ENCODE assay signal across 24 cellular contexts in genomic region chr15:23538657-23539056, GRCh38. TPM values are rescaled to one million over a fixed set of nuclear protein-coding genes. Genes with fewer than 3 reads are reported as not detected.
"Had no signal": no experiment of that assay in that cellular context is flagged by ENCODE, and none has a peak within 500 bp of the region (broad histone marks: within the 10 kb centered on the region; RNA-seq: fewer than 3 reads in every experiment).

No MANE protein-coding gene starts in this region.

- DNase-seq: activated CD4-positive, alpha-beta T cell treated with anti-CD3 and anti-CD28 coated beads for 4 hours; activated CD4-positive, alpha-beta T cell treated with anti-CD3 and anti-CD28 coated beads, Interleukin-2, amount 50 U/mL, for 4 hours; activated CD4-positive, CD25-positive, alpha-beta regulatory T cell; activated effector memory CD4-positive, alpha-beta T cell treated with Interleukin-2 at 50 U/mL for 16 hours; activated naive CD4-positive, alpha-beta T cell treated with Interleukin-2 at 50 U/mL for 16 hours; anterior cingulate cortex; left cardiac atrium; mammary epithelial cell; naive B cell; nephron progenitor cell; nucleus accumbens; psoas muscle; sigmoid colon; small intestine; stimulated activated CD4-positive, alpha-beta T cell treated with anti-CD3 and anti-CD28 coated beads, Interleukin-4, amount 100 ng/mL, for 4 hours; stimulated activated CD8-positive, alpha-beta memory T cell treated with anti-CD3 and anti-CD28 coated beads, Interleukin-4, amount 100 ng/mL, for 48 hours; stimulated activated naive B cell treated with anti-CD40 and anti-IgM and Interleukin-4, amounts not matched to agents 10 μg/mL and 1 μg/mL and 100 μg/mL, for 72 hours; stomach; tibial artery; upper lobe of right lung had no signal

- H3K27me3 ChIP-seq: esophagus muscularis mucosa, hepatocyte, sigmoid colon, stomach, tibial artery, upper lobe of right lung had no signal

- H3K4me1 ChIP-seq: esophagus muscularis mucosa, parathyroid adenoma, psoas muscle, sigmoid colon, stomach, tibial artery, upper lobe of right lung had no signal

- H3K36me3 ChIP-seq: esophagus muscularis mucosa, sigmoid colon, stomach, tibial artery, upper lobe of right lung had no signal

- H3K9me3 ChIP-seq: esophagus muscularis mucosa, psoas muscle, sigmoid colon, stomach, tibial artery, upper lobe of right lung had no signal

- H3K27ac ChIP-seq: esophagus muscularis mucosa, hepatocyte, parathyroid adenoma, psoas muscle, sigmoid colon, stomach, tibial artery, upper lobe of right lung had no signal

- H3K4me2 ChIP-seq: hepatocyte had no signal

- H3K4me3 ChIP-seq: esophagus muscularis mucosa, hepatocyte, psoas muscle, sigmoid colon, stomach, tibial artery, upper lobe of right lung had no signal

- H3K79me2 ChIP-seq: hepatocyte, parathyroid adenoma had no signal

- H2AFZ ChIP-seq: hepatocyte, parathyroid adenoma had no signal

RNA-seq across cellular contexts. Expression of gene MKRN3, which starts 26.8 kb away (rescaled TPM):
- total RNA-seq: bronchial epithelial cell had no signal
